ENCODE assay signal across 12 cellular contexts in genomic region chr17:13346081-13346533, GRCh38.
DNase-seq lines count a peak whose midpoint lies in the region; ATAC-seq and TF ChIP-seq lines count a peak whose summit lies in the region.
"Had no signal": no experiment of that assay in that cellular context is flagged by ENCODE, and none has a peak within 500 bp of the region (broad histone marks: within the 10 kb centered on the region; RNA-seq: fewer than 3 reads in every experiment).

No MANE protein-coding gene starts in this region.

- no peaks in the 10 kb centered on the region for H3K79me2 ChIP-seq in MM.1S (ENCODE audit: low read length)

- H3K9me2 ChIP-seq in MM.1S (replicated peaks; ENCODE audit: insufficient read depth, low read length): no peaks in the 10 kb centered on the region

- 64 to 69% methylated on average over 2 of the region's 2 CpGs for WGBS in upper lobe of left lung, 2 donors
- 63% methylated on average over 2 of the region's 2 CpGs for WGBS in suprapubic skin

- H3K27ac ChIP-seq in upper lobe of left lung (no peak overlapping the region), MM.1S (ENCODE audit: low read length) (no peak overlapping the region), suprapubic skin (no peak overlapping the region)
- H3K27ac ChIP-seq: BLaER1 had no signal

- no peak overlapping the region for H3K4me2 ChIP-seq in MM.1S (ENCODE audit: low read depth, low read length)
- H3K4me2 ChIP-seq: BLaER1 had no signal

- no peaks in the 10 kb centered on the region for H3K27me3 ChIP-seq in upper lobe of left lung
- no peaks in the 10 kb centered on the region for H3K27me3 ChIP-seq in MM.1S (replicated peaks; ENCODE audit: insufficient read depth, low read length)
- no peaks in the 10 kb centered on the region for H3K27me3 ChIP-seq in suprapubic skin
- H3K27me3 ChIP-seq: BLaER1 had no signal

- no peak for DNase-seq in activated naive CD4-positive, alpha-beta T cell treated with anti-CD3 and anti-CD28 coated beads, Interleukin-2, amount 50 U/mL, for 72 hours (ENCODE audit: low spot score in 2 of 2)
- DNase-seq in activated naive CD4-positive, alpha-beta T cell (lab: John Stamatoyannopoulos, UW): no peak
- DNase-seq in T1000 (lab: John Stamatoyannopoulos, UW): peak; percentile 58
- peak; percentile 50 for DNase-seq in hepatic stellate cell (ENCODE audit: low spot score)
- DNase-seq in upper lobe of left lung: no peak
- DNase-seq in MM.1S: no peak
- no peak for DNase-seq in suprapubic skin (ENCODE audit: low spot score in 2 of 2)
- DNase-seq: activated CD8-positive, alpha-beta memory T cell treated with anti-CD3 and anti-CD28 coated beads, Interleukin-2, amount 10 ng/mL, durations not matched to agents 7 days and 5 days; dermis blood vessel endothelial cell had no signal

- H3K4me1 ChIP-seq in upper lobe of left lung (no peaks in the 10 kb centered on the region), MM.1S (ENCODE audit: low read length) (no peaks in the 10 kb centered on the region), suprapubic skin (no peaks in the 10 kb centered on the region)
- H3K4me1 ChIP-seq: BLaER1 had no signal

- peaks cover 5 to 17% of the 10 kb centered on the region in 2 donors for H3K36me3 Mint-ChIP-seq in activated naive CD4-positive, alpha-beta T cell treated with anti-CD3 and anti-CD28 coated beads, Interleukin-2, amount 50 U/mL, for 72 hours
- H3K36me3 Mint-ChIP-seq: activated CD8-positive, alpha-beta memory T cell treated with anti-CD3 and anti-CD28 coated beads, Interleukin-2, amount 10 ng/mL, durations not matched to agents 7 days and 5 days had no signal

- no peaks in the 10 kb centered on the region for H4K20me1 ChIP-seq in MM.1S (ENCODE audit: insufficient read depth, low read length)
- H4K20me1 ChIP-seq: BLaER1 had no signal

- peak; percentile 27 to 71 for ATAC-seq in activated naive CD4-positive, alpha-beta T cell treated with anti-CD3 and anti-CD28 coated beads, Interleukin-2, amount 50 U/mL, for 72 hours
- ATAC-seq in upper lobe of left lung (ENCODE audit: low FRiP score in 2 of 2) (peak; percentile 61 to 69), GM21723 (IDR thresholded peaks at IDR 0.05; ENCODE audit: unreplicated experiment) (no peak)
- ATAC-seq: activated CD8-positive, alpha-beta memory T cell treated with anti-CD3 and anti-CD28 coated beads, Interleukin-2, amount 10 ng/mL, durations not matched to agents 7 days and 5 days had no signal

- no peak for TF ChIP-seq POLR2A in upper lobe of left lung (IDR thresholded peaks at IDR 0.05)
- TF ChIP-seq POLR2A in suprapubic skin (IDR thresholded peaks at IDR 0.05): no peak

- H2AFZ ChIP-seq in MM.1S (ENCODE audit: low read length): no peak overlapping the region

- no peaks in the 10 kb centered on the region for H3K9me3 ChIP-seq in upper lobe of left lung
- H3K9me3 ChIP-seq in MM.1S (replicated peaks; ENCODE audit: insufficient read depth, low read length): no peaks in the 10 kb centered on the region
- no peaks in the 10 kb centered on the region for H3K9me3 ChIP-seq in suprapubic skin

- H3K36me3 ChIP-seq in upper lobe of left lung (no peaks in the 10 kb centered on the region), MM.1S (replicated peaks; ENCODE audit: insufficient read depth, low read length) (no peaks in the 10 kb centered on the region), suprapubic skin (no peaks in the 10 kb centered on the region)
- H3K36me3 ChIP-seq: BLaER1 had no signal

- H3K27ac Mint-ChIP-seq in activated naive CD4-positive, alpha-beta T cell treated with anti-CD3 and anti-CD28 coated beads, Interleukin-2, amount 50 U/mL, for 72 hours: peak overlapping the region in 1 of 2 donors; percentile 50
- H3K27ac Mint-ChIP-seq: activated CD8-positive, alpha-beta memory T cell treated with anti-CD3 and anti-CD28 coated beads, Interleukin-2, amount 10 ng/mL, durations not matched to agents 7 days and 5 days had no signal

- no peak for TF ChIP-seq CTCF in upper lobe of left lung (IDR thresholded peaks at IDR 0.05)
- no peak for TF ChIP-seq CTCF in MM.1S (IDR thresholded peaks at IDR 0.05; ENCODE audit: low read length)
- no peak for TF ChIP-seq CTCF in suprapubic skin (IDR thresholded peaks at IDR 0.05)

- H3K9ac ChIP-seq in MM.1S (ENCODE audit: low read length): no peak overlapping the region
- H3K9ac ChIP-seq: BLaER1 had no signal

- H3K4me3 ChIP-seq in upper lobe of left lung (no peak overlapping the region), MM.1S (ENCODE audit: low read length) (no peak overlapping the region), suprapubic skin (no peak overlapping the region)
- H3K4me3 ChIP-seq: BLaER1, lung had no signal

- TF ChIP-seq EP300 in upper lobe of left lung (IDR thresholded peaks at IDR 0.05) (no peak), suprapubic skin (IDR thresholded peaks at IDR 0.05) (no peak)

- H3K9me3 Mint-ChIP-seq in activated naive CD4-positive, alpha-beta T cell treated with anti-CD3 and anti-CD28 coated beads, Interleukin-2, amount 50 U/mL, for 72 hours: peaks cover 13 to 31% of the 10 kb centered on the region in 2 donors

- no peaks in the 10 kb centered on the region for H3F3A ChIP-seq in MM.1S (ENCODE audit: insufficient read depth, low read length)

Comparison
In these comparisons a context has a peak if more than half of its experiments do, and no peak if none do; other contexts are left out.
1. DNase-seq: peak in T1000 (single experiment) and hepatic stellate cell (single experiment); none in activated naive CD4-positive, alpha-beta T cell treated with anti-CD3 and anti-CD28 coated beads, Interleukin-2, amount 50 U/mL, for 72 hours (0 of 2), activated naive CD4-positive, alpha-beta T cell (0 of 4), upper lobe of left lung (0 of 2), MM.1S (single experiment) and suprapubic skin (0 of 2).